Comparison of ENCODE assay signal across 20 cellular contexts in the genomic region with DNA sequence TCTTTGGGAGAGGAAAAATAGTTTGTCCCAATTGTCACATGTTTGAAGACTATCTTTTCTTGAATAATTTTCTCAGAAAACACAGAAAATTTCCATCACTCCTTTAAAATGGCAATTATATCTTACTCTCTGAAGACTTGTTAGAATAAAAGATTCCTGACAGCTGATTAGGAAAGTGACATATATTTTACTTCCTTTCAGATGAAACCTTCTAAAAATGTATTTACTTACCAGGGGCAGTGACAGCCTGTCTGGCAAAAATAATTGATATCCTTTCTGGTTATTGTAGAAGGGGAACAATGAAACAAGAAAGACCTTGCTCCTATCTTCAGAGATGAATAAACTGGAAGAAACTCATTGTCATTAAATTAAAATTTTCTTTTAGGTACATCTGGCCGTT.
DNase-seq lines count a peak whose midpoint lies in the region; ATAC-seq and TF ChIP-seq lines count a peak whose summit lies in the region.
"Had no signal": no experiment of that assay in that cellular context is flagged by ENCODE, and none has a peak within 500 bp of the region (broad histone marks: within the 10 kb centered on the region; RNA-seq: fewer than 3 reads in every experiment).

No MANE protein-coding gene starts in this region.

- in situ Hi-C loops in G401 (cut with HindIII; ENCODE audit: low sequenced_read_pairs) = no loop called here

- peak; percentile 90 for TF ChIP-seq EP300 in neural cell (conservative IDR thresholded peaks at IDR 0.05; ENCODE audit: poor library complexity, severe bottlenecking)

- H4K20me1 ChIP-seq in BLaER1 (no peaks in the 10 kb centered on the region), neural cell (ENCODE audit: insufficient read depth) (no peaks in the 10 kb centered on the region)

- DNase-seq in NCI-H69 (lab: John Stamatoyannopoulos, UW) (peak; percentile 44), endodermal cell (no peak), NCI-H1694 (lab: John Stamatoyannopoulos, UW) (no peak), G401 (ENCODE audit: low spot score) (no peak)
- DNase-seq: AML-193; C1 segment of cervical spinal cord; CD4-positive, alpha-beta memory T cell; CD4-positive, CD25-positive, alpha-beta regulatory T cell; CD8-positive, alpha-beta memory T cell; COR-L47; DMS79 treated with DMSO at 0.1 percent for 48 hours; GDM1 had no signal

- H3K4me3 Mint-ChIP-seq in endodermal cell = no peak overlapping the region
- H3K4me3 Mint-ChIP-seq: B cell; CD14-positive monocyte; CD4-positive, alpha-beta memory T cell; CD4-positive, CD25-positive, alpha-beta regulatory T cell; CD8-positive, alpha-beta memory T cell had no signal

- H3F3A ChIP-seq in neural cell (ENCODE audit: insufficient read depth, low read length, poor library complexity, severe bottlenecking) = no peaks in the 10 kb centered on the region

- H3K9me3 Mint-ChIP-seq in endodermal cell = no peaks in the 10 kb centered on the region

- no peak for ATAC-seq in GM19467 (IDR thresholded peaks at IDR 0.05; ENCODE audit: unreplicated experiment)
- ATAC-seq: A549, GM12878 had no signal

- H3K36me3 ChIP-seq in BLaER1 (no peaks in the 10 kb centered on the region), endodermal cell (ENCODE audit: control insufficient read depth, insufficient read depth, low read length) (no peaks in the 10 kb centered on the region), neural cell (ENCODE audit: insufficient read depth, low read length) (no peaks in the 10 kb centered on the region)

- H3K4me1 ChIP-seq in BLaER1 = peaks cover 59% of the 10 kb centered on the region
- H3K4me1 ChIP-seq in endodermal cell (ENCODE audit: control insufficient read depth, insufficient read depth, low read length) = no peaks in the 10 kb centered on the region
- H3K4me1 ChIP-seq: A549 had no signal

- WGBS in endodermal cell (ENCODE audit: insufficient coverage in 1 of 2, insufficient read length in 1 of 2), 2 experiments = 92% methylated on average over 1 of the region's 1 CpG; no CpG with 5 or more reads in 1 of the 2 experiments

- no peak overlapping the region for H2AFZ ChIP-seq in neural cell (ENCODE audit: low read depth, low read length)

- no peak overlapping the region for H3K9ac ChIP-seq in BLaER1
- no peak overlapping the region for H3K9ac ChIP-seq in endodermal cell (ENCODE audit: extremely low read depth, low read length, poor library complexity, severe bottlenecking)
- no peak overlapping the region for H3K9ac ChIP-seq in neural cell (ENCODE audit: low read length)

- no peak overlapping the region for H3K27ac Mint-ChIP-seq in endodermal cell
- H3K27ac Mint-ChIP-seq: B cell; CD14-positive monocyte; CD4-positive, alpha-beta memory T cell; CD4-positive, CD25-positive, alpha-beta regulatory T cell; CD8-positive, alpha-beta memory T cell had no signal

- H3K4me1 Mint-ChIP-seq in endodermal cell = peaks cover 13% of the 10 kb centered on the region
- H3K4me1 Mint-ChIP-seq: B cell; CD14-positive monocyte; CD4-positive, alpha-beta memory T cell; CD4-positive, CD25-positive, alpha-beta regulatory T cell; CD8-positive, alpha-beta memory T cell had no signal

- H3K27ac ChIP-seq in BLaER1 (no peak overlapping the region), endodermal cell (ENCODE audit: low read depth, low read length) (peak overlapping the region; percentile 30), neural cell (ENCODE audit: low read length) (peak overlapping the region; percentile 39)
- H3K27ac ChIP-seq: 22Rv1, A549 had no signal

- H3K9me2 ChIP-seq in neural cell (ENCODE audit: insufficient read depth, low read length) = no peaks in the 10 kb centered on the region

- TF ChIP-seq CTCF in endodermal cell (conservative IDR thresholded peaks at IDR 0.05) (no peak), neural cell (IDR thresholded peaks at IDR 0.05; ENCODE audit: poor library complexity, severe bottlenecking) (no peak)

- H3K27me3 Mint-ChIP-seq in endodermal cell (ENCODE audit: insufficient read depth) = no peaks in the 10 kb centered on the region
- H3K27me3 Mint-ChIP-seq: B cell; CD4-positive, alpha-beta memory T cell; CD4-positive, CD25-positive, alpha-beta regulatory T cell; CD8-positive, alpha-beta memory T cell had no signal

- TF ChIP-seq RAD21 in neural cell (conservative IDR thresholded peaks at IDR 0.05) = no peak

- H3K27me3 ChIP-seq in BLaER1 = no peaks in the 10 kb centered on the region
- H3K27me3 ChIP-seq in endodermal cell (ENCODE audit: control insufficient read depth, insufficient read depth, low read length, poor library complexity, severe bottlenecking) = no peaks in the 10 kb centered on the region
- H3K27me3 ChIP-seq in neural cell (ENCODE audit: insufficient read depth, low read depth, low read length) = no peaks in the 10 kb centered on the region

- no peak overlapping the region for H3K4me3 ChIP-seq in BLaER1
- no peak overlapping the region for H3K4me3 ChIP-seq in endodermal cell (ENCODE audit: low read length)
- no peak overlapping the region for H3K4me3 ChIP-seq in neural cell (ENCODE audit: low read length)
- H3K4me3 ChIP-seq: A549, GM12878 had no signal

- H3K9me3 ChIP-seq in BLaER1 (no peaks in the 10 kb centered on the region), endodermal cell (ENCODE audit: control insufficient read depth, low read length) (no peaks in the 10 kb centered on the region), neural cell (ENCODE audit: low read length) (no peaks in the 10 kb centered on the region)
- H3K9me3 ChIP-seq: A549 had no signal

- H3K79me2 ChIP-seq in neural cell (replicated peaks; ENCODE audit: insufficient read depth, low read length) = no peaks in the 10 kb centered on the region

- H3K4me2 ChIP-seq in BLaER1 (peak overlapping the region; percentile 39; the same call in 1 of the 2 replicates), neural cell (ENCODE audit: low read length) (no peak overlapping the region)
- H3K4me2 ChIP-seq: A549 had no signal

- H3K36me3 Mint-ChIP-seq in endodermal cell (ENCODE audit: low read depth) = no peaks in the 10 kb centered on the region
- H3K36me3 Mint-ChIP-seq: CD14-positive monocyte; CD4-positive, alpha-beta memory T cell; CD4-positive, CD25-positive, alpha-beta regulatory T cell; CD8-positive, alpha-beta memory T cell had no signal

TF ChIP-seq in neural cell, 6 proteins besides CTCF, POLR2A, EP300 and RAD21:
- TF ChIP-seq, protein P1, sequence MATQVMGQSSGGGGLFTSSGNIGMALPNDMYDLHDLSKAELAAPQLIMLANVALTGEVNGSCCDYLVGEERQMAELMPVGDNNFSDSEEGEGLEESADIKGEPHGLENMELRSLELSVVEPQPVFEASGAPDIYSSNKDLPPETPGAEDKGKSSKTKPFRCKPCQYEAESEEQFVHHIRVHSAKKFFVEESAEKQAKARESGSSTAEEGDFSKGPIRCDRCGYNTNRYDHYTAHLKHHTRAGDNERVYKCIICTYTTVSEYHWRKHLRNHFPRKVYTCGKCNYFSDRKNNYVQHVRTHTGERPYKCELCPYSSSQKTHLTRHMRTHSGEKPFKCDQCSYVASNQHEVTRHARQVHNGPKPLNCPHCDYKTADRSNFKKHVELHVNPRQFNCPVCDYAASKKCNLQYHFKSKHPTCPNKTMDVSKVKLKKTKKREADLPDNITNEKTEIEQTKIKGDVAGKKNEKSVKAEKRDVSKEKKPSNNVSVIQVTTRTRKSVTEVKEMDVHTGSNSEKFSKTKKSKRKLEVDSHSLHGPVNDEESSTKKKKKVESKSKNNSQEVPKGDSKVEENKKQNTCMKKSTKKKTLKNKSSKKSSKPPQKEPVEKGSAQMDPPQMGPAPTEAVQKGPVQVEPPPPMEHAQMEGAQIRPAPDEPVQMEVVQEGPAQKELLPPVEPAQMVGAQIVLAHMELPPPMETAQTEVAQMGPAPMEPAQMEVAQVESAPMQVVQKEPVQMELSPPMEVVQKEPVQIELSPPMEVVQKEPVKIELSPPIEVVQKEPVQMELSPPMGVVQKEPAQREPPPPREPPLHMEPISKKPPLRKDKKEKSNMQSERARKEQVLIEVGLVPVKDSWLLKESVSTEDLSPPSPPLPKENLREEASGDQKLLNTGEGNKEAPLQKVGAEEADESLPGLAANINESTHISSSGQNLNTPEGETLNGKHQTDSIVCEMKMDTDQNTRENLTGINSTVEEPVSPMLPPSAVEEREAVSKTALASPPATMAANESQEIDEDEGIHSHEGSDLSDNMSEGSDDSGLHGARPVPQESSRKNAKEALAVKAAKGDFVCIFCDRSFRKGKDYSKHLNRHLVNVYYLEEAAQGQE (IDR thresholded peaks at IDR 0.05; ENCODE audit: borderline replicate concordance) = peak; percentile 99
- TF ChIP-seq POLR2AphosphoS5 (IDR thresholded peaks at IDR 0.05) (peak; percentile 57), SMC3 (conservative IDR thresholded peaks at IDR 0.05; ENCODE audit: poor library complexity) (no peak)
TF ChIP-seq in neural cell: peak in this region for 2.
